Comparison of ENCODE assay signal across 1 cellular context in the genomic region with DNA sequence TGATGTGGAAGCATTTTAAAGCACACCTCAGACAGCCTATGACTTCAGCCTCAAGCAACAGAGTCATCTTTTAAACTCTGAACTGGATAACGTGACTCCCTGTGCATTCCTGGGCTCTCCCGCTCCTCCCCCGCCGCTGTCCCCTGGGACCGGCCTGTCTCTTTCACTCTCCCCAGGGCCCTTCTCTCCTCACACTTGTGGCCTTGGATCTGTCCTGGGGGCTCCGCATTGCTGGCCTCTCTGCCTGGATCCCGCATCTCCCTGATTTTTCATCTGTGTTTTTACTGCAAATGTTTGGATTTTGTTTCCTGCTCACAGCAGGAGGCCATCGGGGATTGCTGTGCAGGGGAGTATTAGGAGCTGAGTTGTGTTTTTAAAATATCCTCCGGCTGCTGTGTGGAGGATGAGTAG.
TF ChIP-seq lines count a peak whose summit lies in the region.

No MANE protein-coding gene starts in this region.

TF ChIP-seq in HepG2, 621 proteins besides CTCF, POLR2A, EP300 and RAD21 (continued from another document):
- TF ChIP-seq, protein P1, sequence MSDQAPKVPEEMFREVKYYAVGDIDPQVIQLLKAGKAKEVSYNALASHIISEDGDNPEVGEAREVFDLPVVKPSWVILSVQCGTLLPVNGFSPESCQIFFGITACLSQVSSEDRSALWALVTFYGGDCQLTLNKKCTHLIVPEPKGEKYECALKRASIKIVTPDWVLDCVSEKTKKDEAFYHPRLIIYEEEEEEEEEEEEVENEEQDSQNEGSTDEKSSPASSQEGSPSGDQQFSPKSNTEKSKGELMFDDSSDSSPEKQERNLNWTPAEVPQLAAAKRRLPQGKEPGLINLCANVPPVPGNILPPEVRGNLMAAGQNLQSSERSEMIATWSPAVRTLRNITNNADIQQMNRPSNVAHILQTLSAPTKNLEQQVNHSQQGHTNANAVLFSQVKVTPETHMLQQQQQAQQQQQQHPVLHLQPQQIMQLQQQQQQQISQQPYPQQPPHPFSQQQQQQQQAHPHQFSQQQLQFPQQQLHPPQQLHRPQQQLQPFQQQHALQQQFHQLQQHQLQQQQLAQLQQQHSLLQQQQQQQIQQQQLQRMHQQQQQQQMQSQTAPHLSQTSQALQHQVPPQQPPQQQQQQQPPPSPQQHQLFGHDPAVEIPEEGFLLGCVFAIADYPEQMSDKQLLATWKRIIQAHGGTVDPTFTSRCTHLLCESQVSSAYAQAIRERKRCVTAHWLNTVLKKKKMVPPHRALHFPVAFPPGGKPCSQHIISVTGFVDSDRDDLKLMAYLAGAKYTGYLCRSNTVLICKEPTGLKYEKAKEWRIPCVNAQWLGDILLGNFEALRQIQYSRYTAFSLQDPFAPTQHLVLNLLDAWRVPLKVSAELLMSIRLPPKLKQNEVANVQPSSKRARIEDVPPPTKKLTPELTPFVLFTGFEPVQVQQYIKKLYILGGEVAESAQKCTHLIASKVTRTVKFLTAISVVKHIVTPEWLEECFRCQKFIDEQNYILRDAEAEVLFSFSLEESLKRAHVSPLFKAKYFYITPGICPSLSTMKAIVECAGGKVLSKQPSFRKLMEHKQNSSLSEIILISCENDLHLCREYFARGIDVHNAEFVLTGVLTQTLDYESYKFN (CRISPR knock-in tag; conservative IDR thresholded peaks at IDR 0.05), result peak; percentile 64; the same call in 1 of the 2 replicates
- TF ChIP-seq HDAC2 (CRISPR knock-in tag; IDR thresholded peaks at IDR 0.05) (peak; percentile 64), ZNF569 (CRISPR knock-in tag; IDR thresholded peaks at IDR 0.05; ENCODE audit: borderline replicate concordance) (no peak), GATAD1 (CRISPR knock-in tag; IDR thresholded peaks at IDR 0.05) (0 out of 2 replicates have a peak, but pooled peaks have one; percentile 25), POLR2G (IDR thresholded peaks at IDR 0.05; ENCODE audit: low read depth, low read length) (peak; percentile 45; the same call in 1 of the 2 replicates), SP5 (CRISPR knock-in tag; IDR thresholded peaks at IDR 0.05; ENCODE audit: borderline replicate concordance, low read depth) (peak; percentile 80; the same call in 1 of the 2 replicates), LCORL (IDR thresholded peaks at IDR 0.05) (no peak), LCORL (CRISPR knock-in tag; IDR thresholded peaks at IDR 0.05) (peak; percentile 79), TEAD3 (CRISPR knock-in tag; optimal IDR thresholded peaks at IDR 0.05; ENCODE audit: borderline replicate concordance) (peak; percentile 96), PPARG (CRISPR knock-in tag; conservative IDR thresholded peaks at IDR 0.05) (peak; percentile 58; the same call in 1 of the 2 replicates)
